In genomic region chr19:38266981-38267597, GRCh38 we compare ENCODE assay signal across 9 cellular contexts. TPM values are rescaled to one million over a fixed set of nuclear protein-coding genes. Genes with fewer than 3 reads are reported as not detected.
DNase-seq lines count a peak whose midpoint lies in the region; ATAC-seq and TF ChIP-seq lines count a peak whose summit lies in the region.
"Had no signal": no experiment of that assay in that cellular context is flagged by ENCODE, and none has a peak within 500 bp of the region (broad histone marks: within the 10 kb centered on the region; RNA-seq: fewer than 3 reads in every experiment).

No MANE protein-coding gene starts in this region.

- peaks cover 0 to 12% (median 0%) of the 10 kb centered on the region in 3 donors for H3K27me3 ChIP-seq in stomach

- H3K27ac Mint-ChIP-seq in WTC11 = peak overlapping the region; percentile 95
- H3K27ac Mint-ChIP-seq: activated CD4-positive, alpha-beta memory T cell treated with anti-CD3 and anti-CD28 coated beads for 36 hours had no signal

- no peaks in the 10 kb centered on the region for H3K9me3 ChIP-seq in stomach
- H3K9me3 ChIP-seq: gastrocnemius medialis had no signal

- H3K4me3 Mint-ChIP-seq in WTC11 = peak overlapping the region; percentile 99
- H3K4me3 Mint-ChIP-seq: activated CD4-positive, alpha-beta memory T cell treated with anti-CD3 and anti-CD28 coated beads for 36 hours had no signal

- WGBS in stomach, 5 donors = 27 to 54% (median 43%) methylated on average over 12 of the region's 12 CpGs

- no peak for TF ChIP-seq EP300 in stomach (IDR thresholded peaks at IDR 0.05)

- no peak for TF ChIP-seq POLR2A in stomach (IDR thresholded peaks at IDR 0.05)

- CTCF ChIA-PET in WTC11 (lab: Charles Lee) = interaction anchor here (1.0 to 5.8 kb wide), 3 partner anchors 11 to 30 kb away, joined by 3 to 50 read pairs (median 7); partner anchors contain the start of gene PPP1R14A

- H3K36me3 Mint-ChIP-seq in WTC11 = peaks cover 2% of the 10 kb centered on the region
- H3K36me3 Mint-ChIP-seq: activated CD4-positive, alpha-beta memory T cell treated with anti-CD3 and anti-CD28 coated beads for 36 hours had no signal

- no peak for ATAC-seq in WTC11
- ATAC-seq: gastrocnemius medialis had no signal

- H3K9me3 Mint-ChIP-seq in WTC11 = no peaks in the 10 kb centered on the region
- H3K9me3 Mint-ChIP-seq: activated CD4-positive, alpha-beta memory T cell treated with anti-CD3 and anti-CD28 coated beads for 36 hours had no signal

- peak overlapping the region; percentile 67 to 95 (median 88) for H3K27ac ChIP-seq in stomach
- H3K27ac ChIP-seq: gastrocnemius medialis had no signal

- POLR2A ChIA-PET in WTC11 (lab: Charles Lee) = no interaction called here

- peaks cover 50 to 80% (median 61%) of the 10 kb centered on the region in 4 donors for H3K4me1 ChIP-seq in stomach

- H3K27me3 Mint-ChIP-seq in WTC11 (ENCODE audit: low read depth) = no peaks in the 10 kb centered on the region
- H3K27me3 Mint-ChIP-seq: activated CD4-positive, alpha-beta memory T cell treated with anti-CD3 and anti-CD28 coated beads for 36 hours had no signal

- TF ChIP-seq CTCF in WTC11 (IDR thresholded peaks at IDR 0.05) (no peak), stomach (IDR thresholded peaks at IDR 0.05) (no peak)

- peak overlapping the region in 3 of 4 donors; percentile 50 to 67 (median 52) for H3K4me3 ChIP-seq in stomach
- H3K4me3 ChIP-seq: gastrocnemius medialis had no signal

- H3K4me1 Mint-ChIP-seq in WTC11 = peaks cover 65% of the 10 kb centered on the region

- intact Hi-C loops in stomach (cut with DNase I; ENCODE audit: low total_unique reads) = no loop called here

- H3K36me3 ChIP-seq in stomach = no peaks in the 10 kb centered on the region
- H3K36me3 ChIP-seq: gastrocnemius medialis had no signal

- DNase-seq in HT-29 (ENCODE audit: low spot score) = peak; percentile 86
- no peak for DNase-seq in WTC11 (ENCODE audit: low spot score)
- peak; percentile 50 for DNase-seq in iris pigment epithelial cell (ENCODE audit: low read depth)
- DNase-seq in stomach = no peak
- DNase-seq in UCSD-AML1 (lab: John Stamatoyannopoulos, UW; ENCODE audit: unreplicated experiment) = no peak
- no peak for DNase-seq in NCI-H2081 (lab: John Stamatoyannopoulos, UW)
- DNase-seq in NK-92 treated with Interleukin-12 subunit alpha and Interleukin-12 subunit beta, amount 100 ng/mL, for 24 hours (lab: John Stamatoyannopoulos, UW) = no peak
- DNase-seq: activated CD4-positive, alpha-beta memory T cell treated with anti-CD3 and anti-CD28 coated beads for 36 hours; gastrocnemius medialis had no signal

TF ChIP-seq in WTC11, 78 proteins besides CTCF, POLR2A, EP300 and RAD21:
- TF ChIP-seq ZNF416 (CRISPR knock-in tag; IDR thresholded peaks at IDR 0.05) (no peak), ZNF512 (CRISPR knock-in tag; IDR thresholded peaks at IDR 0.05; ENCODE audit: borderline replicate concordance) (no peak), HMGXB4 (CRISPR knock-in tag; IDR thresholded peaks at IDR 0.05) (no peak), TEAD1 (CRISPR knock-in tag; IDR thresholded peaks at IDR 0.05) (no peak), ZNF317 (CRISPR knock-in tag; IDR thresholded peaks at IDR 0.05; ENCODE audit: borderline replicate concordance, low read depth) (no peak)
TF ChIP-seq in WTC11: peak in this region for 0.

RNA-seq across cellular contexts. Expression of gene SPINT2, which starts 2.7 kb away (rescaled TPM):
- total RNA-seq in HT-29 (2014; rRNA removed; shearing (Covaris generic)) = 2,475 and 2,514 TPM in 2 replicates
- total RNA-seq in WTC11 (2021) (335 to 400 TPM (median 358 TPM) in 3 replicates), stomach (1,000 to 10,000 TPM in 1 of 5 donors, 100 to 1,000 TPM in 2, 10 to 100 TPM in 2; 29.8 to 1,508 (median 255) TPM)
- polyA plus RNA-seq in stomach = 100 to 1,000 TPM in 2 of 3 donors, 10 to 100 TPM in 1; 54.5 to 255 (median 184) TPM

RNA-seq across cellular contexts. Expression of gene PPP1R14A, which starts 10.9 kb away (rescaled TPM):
- not detected in 2 replicates for total RNA-seq in HT-29 (2014; rRNA removed; shearing (Covaris generic))
- total RNA-seq in WTC11 (2021) (32.3 to 33.8 TPM (median 33.4 TPM) in 3 replicates), stomach (100 to 1,000 TPM in 1 of 5 donors, 10 to 100 TPM in 3, 1 to 10 TPM in 1; 8.8 to 197 (median 31.6) TPM)
- 100 to 1,000 TPM in 1 of 3 donors, 10 to 100 TPM in 2; 53.2 to 138 (median 54.9) TPM for polyA plus RNA-seq in stomach

RNA-seq across cellular contexts. Expression of gene C19orf33, which starts 37.0 kb away (rescaled TPM):
- total RNA-seq in HT-29 (2014; rRNA removed; shearing (Covaris generic)) = 1,318 and 1,477 TPM in 2 replicates
- total RNA-seq in WTC11 (2021) (16.1 to 22.3 TPM (median 21.3 TPM) in 3 replicates), stomach (100 to 1,000 TPM in 3 of 5 donors, 10 to 100 TPM in 2; 33.5 to 287 (median 171) TPM)
- polyA plus RNA-seq in stomach = 1,000 to 10,000 TPM in 2 of 3 donors, 100 to 1,000 TPM in 1; 388 to 1,069 (median 1,022) TPM
- total RNA-seq: activated CD4-positive, alpha-beta memory T cell treated with anti-CD3 and anti-CD28 coated beads for 36 hours had no signal

RNA-seq across cellular contexts. Expression of gene DPF1, which starts 43.1 kb away (rescaled TPM):
- total RNA-seq in HT-29 (2014; rRNA removed; shearing (Covaris generic)) = 0.89 and 1.3 TPM in 2 replicates
- total RNA-seq in WTC11 (2021) (5.2 to 6.8 TPM (median 5.9 TPM) in 3 replicates), stomach (not detected)
- polyA plus RNA-seq in stomach = under 1 TPM in 2 of 3 donors, not detected in 1; 0.12 to 0.43 TPM
- total RNA-seq: gastrocnemius medialis had no signal

RNA-seq across cellular contexts. Expression of gene YIF1B, which starts 48.7 kb away (rescaled TPM):
- total RNA-seq in HT-29 (2014; rRNA removed; shearing (Covaris generic)) = 137 and 149 TPM in 2 replicates
- total RNA-seq in WTC11 (2021) (83.3 to 92.5 TPM (median 90.1 TPM) in 3 replicates), stomach (10 to 100 TPM in 2 of 5 donors, 1 to 10 TPM in 3; 4.7 to 30.4 (median 7.2) TPM)
- polyA plus RNA-seq in stomach = 10 to 100 TPM; 18.8 to 28.0 (median 24.2) TPM

Comparison
In these comparisons a context has a peak if more than half of its experiments do, and no peak if none do; other contexts are left out.
1. DNase-seq: peak in HT-29 (single experiment) and iris pigment epithelial cell (single experiment); none in WTC11 (single experiment), stomach (single experiment), UCSD-AML1 (single experiment), NCI-H2081 (0 of 2) and NK-92 treated with Interleukin-12 subunit alpha and Interleukin-12 subunit beta, amount 100 ng/mL, for 24 hours (single experiment).